8 cellular contexts compared by ENCODE assay signal in genomic region chr14:99273025-99273723, GRCh38. TPM values are rescaled to one million over a fixed set of nuclear protein-coding genes. Genes with fewer than 3 reads are reported as not detected.
DNase-seq lines count a peak whose midpoint lies in the region; ATAC-seq and TF ChIP-seq lines count a peak whose summit lies in the region.

No MANE protein-coding gene starts in this region.

- no peaks in the 10 kb centered on the region for H3K9me3 Mint-ChIP-seq in activated naive CD4-positive, alpha-beta T cell treated with anti-CD3 and anti-CD28 coated beads for 36 hours

- H3K9me3 ChIP-seq in lower lobe of right lung: no peaks in the 10 kb centered on the region
- H3K9me3 ChIP-seq in tibial nerve: no peaks in the 10 kb centered on the region

- peaks cover 19% of the 10 kb centered on the region for H3K36me3 Mint-ChIP-seq in activated naive CD4-positive, alpha-beta T cell treated with anti-CD3 and anti-CD28 coated beads for 36 hours (ENCODE audit: low read depth)

- H3K27ac ChIP-seq in lower lobe of right lung: no peak overlapping the region
- H3K27ac ChIP-seq in tibial nerve: peak overlapping the region in 1 of 4 donors; percentile 37

- ATAC-seq in lower lobe of right lung (peak in 1 of 2 donors; percentile 9), GM21825 (IDR thresholded peaks at IDR 0.05; ENCODE audit: unreplicated experiment) (no peak)

- CTCF ChIA-PET in activated naive CD4-positive, alpha-beta T cell treated with anti-CD3 and anti-CD28 coated beads for 36 hours (lab: Charles Lee): interaction anchor here (0.9 to 1.4 kb wide), 5 partner anchors 23 to 95 kb away, joined by 3 to 4 read pairs (median 3); no protein-coding TSS in a partner anchor

- H3K36me3 ChIP-seq in lower lobe of right lung (no peaks in the 10 kb centered on the region), tibial nerve (no peaks in the 10 kb centered on the region)

- intact Hi-C loops in activated naive CD4-positive, alpha-beta T cell treated with anti-CD3 and anti-CD28 coated beads for 36 hours (cut with micrococcal nuclease): loop anchor here (2.0 to 10.0 kb wide), 9 partner anchors 196 to 1966 kb away; partner anchors contain the start of gene EVL
- intact Hi-C loops in lower lobe of right lung (cut with DNase I): no loop called here

- H3K27me3 Mint-ChIP-seq in activated naive CD4-positive, alpha-beta T cell treated with anti-CD3 and anti-CD28 coated beads for 36 hours (ENCODE audit: low read depth): no peaks in the 10 kb centered on the region

- no peak for TF ChIP-seq EP300 in tibial nerve (IDR thresholded peaks at IDR 0.05)

- TF ChIP-seq POLR2A in tibial nerve (IDR thresholded peaks at IDR 0.05): no peak

- TF ChIP-seq CTCF in lower lobe of right lung (IDR thresholded peaks at IDR 0.05): no peak
- TF ChIP-seq CTCF in tibial nerve (IDR thresholded peaks at IDR 0.05): no peak

- H3K27me3 ChIP-seq in lower lobe of right lung (ENCODE audit: low read depth) (peaks cover 76% of the 10 kb centered on the region), tibial nerve (peaks cover 0 to 90% of the 10 kb centered on the region in 2 donors)

- DNase-seq in COR-L47 (lab: John Stamatoyannopoulos, UW) (peak; percentile 51), NCI-H1694 treated with DMSO at 0.1 percent for 48 hours (lab: John Stamatoyannopoulos, UW) (peak; percentile 89), lower lobe of right lung (no peak), tibial nerve (ENCODE audit: low spot score in 2 of 2) (no peak), cerebellum (ENCODE audit: low spot score) (no peak), SIG-M5 (lab: John Stamatoyannopoulos, UW) (no peak)
- DNase-seq in activated naive CD4-positive, alpha-beta T cell treated with anti-CD3 and anti-CD28 coated beads for 36 hours: peak; percentile 73

- peak overlapping the region; percentile 96 for H3K4me3 Mint-ChIP-seq in activated naive CD4-positive, alpha-beta T cell treated with anti-CD3 and anti-CD28 coated beads for 36 hours

- peak overlapping the region; percentile 97 for H3K27ac Mint-ChIP-seq in activated naive CD4-positive, alpha-beta T cell treated with anti-CD3 and anti-CD28 coated beads for 36 hours

- H3K4me1 ChIP-seq in lower lobe of right lung (peaks cover 36% of the 10 kb centered on the region), tibial nerve (peaks cover 0 to 60% (median 26%) of the 10 kb centered on the region in 4 donors)

- H3K4me3 ChIP-seq in lower lobe of right lung (peak overlapping the region; percentile 42), tibial nerve (peak overlapping the region in 3 of 4 donors; percentile 7 to 50 (median 39))

- peaks cover 33% of the 10 kb centered on the region for H3K4me1 Mint-ChIP-seq in activated naive CD4-positive, alpha-beta T cell treated with anti-CD3 and anti-CD28 coated beads for 36 hours (ENCODE audit: low read depth)

- 2% methylated on average over 28 to 48 of the region's 48 CpGs for WGBS in tibial nerve, 2 donors

RNA-seq across cellular contexts. Expression of gene BCL11B, which starts 1.2 kb away (rescaled TPM):
- total RNA-seq in activated naive CD4-positive, alpha-beta T cell treated with anti-CD3 and anti-CD28 coated beads for 36 hours: 10 to 100 TPM; 71.7 to 71.9 TPM
- total RNA-seq in lower lobe of right lung (2.3 TPM), tibial nerve (under 1 TPM; 0.21 to 0.78 (median 0.26) TPM), cerebellum (5.1 TPM)

Comparison
In these comparisons a context has a peak if more than half of its experiments do, and no peak if none do; other contexts are left out.
1. DNase-seq: peak in COR-L47 (single experiment), NCI-H1694 treated with DMSO at 0.1 percent for 48 hours (single experiment) and activated naive CD4-positive, alpha-beta T cell treated with anti-CD3 and anti-CD28 coated beads for 36 hours (single experiment); none in lower lobe of right lung (single experiment), tibial nerve (0 of 2), cerebellum (single experiment) and SIG-M5 (single experiment).
2. RNA of gene BCL11B, which starts 1.2 kb away (total RNA-seq): 71.7 to 71.9 TPM in activated naive CD4-positive, alpha-beta T cell treated with anti-CD3 and anti-CD28 coated beads for 36 hours; 5.1 TPM in cerebellum (single experiment), 2.3 TPM in lower lobe of right lung (single experiment) and 0.21 to 0.78 TPM in tibial nerve; every median in the first group is over 10 times any median in the second.